Comparison of ENCODE assay signal across 19 cellular contexts in genomic region chr6:81739230-81740195, GRCh38. TPM values are rescaled to one million over a fixed set of nuclear protein-coding genes. Genes with fewer than 3 reads are reported as not detected.
DNase-seq lines count a peak whose midpoint lies in the region; ATAC-seq and TF ChIP-seq lines count a peak whose summit lies in the region.
"Had no signal": no experiment of that assay in that cellular context is flagged by ENCODE, and none has a peak within 500 bp of the region (broad histone marks: within the 10 kb centered on the region; RNA-seq: fewer than 3 reads in every experiment).

No MANE protein-coding gene starts in this region.

- H3K4me3 ChIP-seq in Loucy (ENCODE audit: low read length, poor library complexity, severe bottlenecking) (no peak overlapping the region), left lung (no peak overlapping the region)
- H3K4me3 ChIP-seq in CD8-positive, alpha-beta T cell (ENCODE audit: low read depth, low read length), result no peak overlapping the region
- H3K4me3 ChIP-seq: MG63 had no signal

- H3K9me3 ChIP-seq in Loucy (ENCODE audit: insufficient read depth, low read depth, low read length) (peaks cover 9% of the 10 kb centered on the region; the same call in 1 of the 2 replicates), left lung (peaks cover 0 to 3% of the 10 kb centered on the region in 2 donors)
- no peaks in the 10 kb centered on the region for H3K9me3 ChIP-seq in CD8-positive, alpha-beta T cell (ENCODE audit: low read length)
- H3K9me3 ChIP-seq: MG63 had no signal

- peaks cover 9% of the 10 kb centered on the region; the same call in 1 of the 2 replicates for H3K36me3 ChIP-seq in Loucy (ENCODE audit: insufficient read depth, low read length)
- no peaks in the 10 kb centered on the region for H3K36me3 ChIP-seq in left lung
- H3K36me3 ChIP-seq in CD8-positive, alpha-beta T cell (ENCODE audit: insufficient read depth, low read length), result no peaks in the 10 kb centered on the region
- H3K36me3 ChIP-seq: MG63 had no signal

- peaks cover 26% of the 10 kb centered on the region for H3K4me1 ChIP-seq in Loucy (ENCODE audit: insufficient read depth, low read length, poor library complexity, severe bottlenecking)
- peaks cover 0 to 9% of the 10 kb centered on the region in 2 donors for H3K4me1 ChIP-seq in left lung
- no peaks in the 10 kb centered on the region for H3K4me1 ChIP-seq in CD8-positive, alpha-beta T cell (ENCODE audit: insufficient read depth, low read length)

- TF ChIP-seq CTCF in Loucy (conservative IDR thresholded peaks at IDR 0.05; ENCODE audit: low read length), result no peak
- no peak for TF ChIP-seq CTCF in left lung (IDR thresholded peaks at IDR 0.05)
- no peak for TF ChIP-seq CTCF in CD8-positive, alpha-beta T cell (IDR thresholded peaks at IDR 0.05)

- DNase-seq in NCI-H146 (lab: John Stamatoyannopoulos, UW) (peak; percentile 6), NCI-H146 treated with DMSO at 0.1 percent for 48 hours (lab: John Stamatoyannopoulos, UW; ENCODE audit: unreplicated experiment) (no peak), NCI-H748 treated with DMSO at 0.1 percent for 48 hours (lab: John Stamatoyannopoulos, UW) (peak; percentile 5), left lung (no peak), NCI-H226 (no peak)
- no peak for DNase-seq in CD8-positive, alpha-beta T cell
- DNase-seq: 8988T; AML-193; C1 segment of cervical spinal cord; CD8-positive, alpha-beta memory T cell; GDM1; Kasumi-1; MG63; NCI-H1694 treated with DMSO at 0.1 percent for 48 hours; NCI-H524 had no signal

- peaks cover 26% of the 10 kb centered on the region for H4K20me1 ChIP-seq in Loucy (ENCODE audit: insufficient read depth, low read length, poor library complexity, severe bottlenecking)

- H3K9me3 Mint-ChIP-seq in CD8-positive, alpha-beta T cell, result no peaks in the 10 kb centered on the region
- H3K9me3 Mint-ChIP-seq: CD8-positive, alpha-beta memory T cell had no signal

- ATAC-seq in left lung (peak; percentile 55), GM18498 (IDR thresholded peaks at IDR 0.05; ENCODE audit: unreplicated experiment) (no peak)
- ATAC-seq in CD8-positive, alpha-beta T cell, result no peak
- ATAC-seq: SK-N-SH treated with all-trans-retinoic acid at 6 μM for 48 hours had no signal

- H3K79me2 ChIP-seq in Loucy (ENCODE audit: insufficient read depth, low read length), result peaks cover 91% of the 10 kb centered on the region

- POLR2A ChIA-PET in CD8-positive, alpha-beta T cell (lab: Charles Lee), result no interaction called here

- H3K9ac ChIP-seq in Loucy (ENCODE audit: low read depth, low read length, poor library complexity, severe bottlenecking), result no peak overlapping the region

- H2AFZ ChIP-seq in Loucy (ENCODE audit: low read length), result no peak overlapping the region

- H3F3A ChIP-seq in Loucy (ENCODE audit: low read depth), result peaks cover 6% of the 10 kb centered on the region; the same call in 1 of the 2 replicates

- CTCF ChIA-PET in CD8-positive, alpha-beta T cell (lab: Charles Lee), result interaction anchor here (1.2 kb wide), 1 partner anchor 14 kb away, joined by 3 read pairs; no protein-coding TSS in a partner anchor

- H3K4me1 Mint-ChIP-seq in CD8-positive, alpha-beta T cell (ENCODE audit: low read depth), result no peaks in the 10 kb centered on the region
- H3K4me1 Mint-ChIP-seq: CD8-positive, alpha-beta memory T cell had no signal

- H3K27ac ChIP-seq in left lung, result no peak overlapping the region
- H3K27ac ChIP-seq in CD8-positive, alpha-beta T cell (ENCODE audit: low read depth, low read length), result no peak overlapping the region
- H3K27ac ChIP-seq: RWPE1 had no signal

- H3K36me3 Mint-ChIP-seq in CD8-positive, alpha-beta T cell, result no peaks in the 10 kb centered on the region
- H3K36me3 Mint-ChIP-seq: CD8-positive, alpha-beta memory T cell had no signal

- H3K27me3 ChIP-seq in Loucy (ENCODE audit: insufficient read depth, low read length, poor library complexity, severe bottlenecking), result no peaks in the 10 kb centered on the region
- no peaks in the 10 kb centered on the region for H3K27me3 ChIP-seq in left lung
- H3K27me3 ChIP-seq in CD8-positive, alpha-beta T cell (ENCODE audit: insufficient read depth, low read length), result no peaks in the 10 kb centered on the region
- H3K27me3 ChIP-seq: MG63 had no signal

- H3K9me2 ChIP-seq in Loucy (replicated peaks; ENCODE audit: low read depth, low read length), result no peaks in the 10 kb centered on the region

- H3K27ac Mint-ChIP-seq in CD8-positive, alpha-beta T cell, result no peak overlapping the region
- H3K27ac Mint-ChIP-seq: CD8-positive, alpha-beta memory T cell had no signal

- no peak overlapping the region for H3K4me3 Mint-ChIP-seq in CD8-positive, alpha-beta T cell
- H3K4me3 Mint-ChIP-seq: CD8-positive, alpha-beta memory T cell had no signal

- intact Hi-C loops in left lung (cut with DNase I), result no loop called here
- intact Hi-C loops in CD8-positive, alpha-beta T cell (cut with DNase I, micrococcal nuclease), result no loop called here

- peak overlapping the region; percentile 2 for H3K4me2 ChIP-seq in Loucy (ENCODE audit: low read depth, low read length, poor library complexity, severe bottlenecking)

- no peaks in the 10 kb centered on the region for H3K27me3 Mint-ChIP-seq in CD8-positive, alpha-beta T cell (ENCODE audit: low read depth)
- H3K27me3 Mint-ChIP-seq: CD8-positive, alpha-beta memory T cell had no signal

RNA-seq across cellular contexts. Expression of gene TENT5A, which starts 13.0 kb away (rescaled TPM):
- total RNA-seq in left lung, result 10 to 100 TPM; 15.2 to 23.2 TPM
- 1 to 10 TPM; 7.5 to 7.7 TPM for total RNA-seq in CD8-positive, alpha-beta T cell

Comparison
In these comparisons a context has a peak if more than half of its experiments do, and no peak if none do; other contexts are left out.
1. DNase-seq: peak in NCI-H146 (single experiment) and NCI-H748 treated with DMSO at 0.1 percent for 48 hours (single experiment); none in NCI-H146 treated with DMSO at 0.1 percent for 48 hours (single experiment), left lung (0 of 2), NCI-H226 (single experiment) and CD8-positive, alpha-beta T cell (0 of 7).